Comparison of ENCODE assay signal across 11 cellular contexts in genomic region chr7:43659549-43659896, GRCh38.
DNase-seq lines count a peak whose midpoint lies in the region; ATAC-seq and TF ChIP-seq lines count a peak whose summit lies in the region.
"Had no signal": no experiment of that assay in that cellular context is flagged by ENCODE, and none has a peak within 500 bp of the region (broad histone marks: within the 10 kb centered on the region; RNA-seq: fewer than 3 reads in every experiment).

No MANE protein-coding gene starts in this region.

- H3K56ac ChIP-seq in mesendoderm (ENCODE audit: low read length): no peak overlapping the region

- no peaks in the 10 kb centered on the region for H3K9me3 ChIP-seq in CD4-positive, alpha-beta T cell (ENCODE audit: control insufficient read depth, low read length)
- no peaks in the 10 kb centered on the region for H3K9me3 ChIP-seq in prostate gland
- H3K9me3 ChIP-seq: lower lobe of right lung had no signal

- H3K4me3 ChIP-seq in mesendoderm (ENCODE audit: low read length) (no peak overlapping the region), prostate gland (no peak overlapping the region)
- H3K4me3 ChIP-seq: lower lobe of right lung had no signal

- peaks cover 33% of the 10 kb centered on the region for H3K36me3 Mint-ChIP-seq in CD4-positive, alpha-beta T cell (ENCODE audit: low read depth)
- peaks cover 42% of the 10 kb centered on the region for H3K36me3 Mint-ChIP-seq in HFFc6 (ENCODE audit: low read depth)
- H3K36me3 Mint-ChIP-seq in activated naive CD8-positive, alpha-beta T cell treated with anti-CD3 and anti-CD28 coated beads, Interleukin-2, amount 50 U/mL, for 24 hours (ENCODE audit: low read depth): peaks cover 51% of the 10 kb centered on the region

- H3K4me2 ChIP-seq in mesendoderm (ENCODE audit: low read length): no peak overlapping the region

- TF ChIP-seq POLR2A in prostate gland (IDR thresholded peaks at IDR 0.05): no peak

- H3K79me1 ChIP-seq in mesendoderm (ENCODE audit: low read length): peaks cover 11% of the 10 kb centered on the region

- H3K4ac ChIP-seq in mesendoderm (ENCODE audit: low read depth, low read length): no peak overlapping the region

- H3K23ac ChIP-seq in mesendoderm (ENCODE audit: low read length): no peak overlapping the region

- H3K27ac ChIP-seq in CD4-positive, alpha-beta T cell (ENCODE audit: low read depth, low read length): no peak overlapping the region
- H3K27ac ChIP-seq in mesendoderm (ENCODE audit: low read depth, low read length) (no peak overlapping the region), prostate gland (no peak overlapping the region)
- H3K27ac ChIP-seq: lower lobe of right lung had no signal

- H3K27ac Mint-ChIP-seq in CD4-positive, alpha-beta T cell: peak overlapping the region; percentile 89
- H3K27ac Mint-ChIP-seq in HFFc6: peak overlapping the region; percentile 97
- peak overlapping the region; percentile 94 for H3K27ac Mint-ChIP-seq in activated naive CD8-positive, alpha-beta T cell treated with anti-CD3 and anti-CD28 coated beads, Interleukin-2, amount 50 U/mL, for 24 hours

- peaks cover 65% of the 10 kb centered on the region for H3K4me1 Mint-ChIP-seq in CD4-positive, alpha-beta T cell (ENCODE audit: low read depth)
- H3K4me1 Mint-ChIP-seq in HFFc6 (ENCODE audit: low read depth): peaks cover 73% of the 10 kb centered on the region
- H3K4me1 Mint-ChIP-seq in activated naive CD8-positive, alpha-beta T cell treated with anti-CD3 and anti-CD28 coated beads, Interleukin-2, amount 50 U/mL, for 24 hours: peaks cover 57% of the 10 kb centered on the region

- ATAC-seq in CD4-positive, alpha-beta T cell (ENCODE audit: poor library complexity): no peak
- ATAC-seq in activated naive CD8-positive, alpha-beta T cell treated with anti-CD3 and anti-CD28 coated beads, Interleukin-2, amount 50 U/mL, for 24 hours: no peak

- POLR2A ChIA-PET in CD4-positive, alpha-beta T cell (lab: Charles Lee): interaction anchor here (1.7 kb wide), 1 partner anchor 8 kb away, joined by 8 read pairs; no protein-coding TSS in a partner anchor

- H2BK15ac ChIP-seq in mesendoderm (replicated peaks; ENCODE audit: low read depth): no peak overlapping the region

- H2AK5ac ChIP-seq in mesendoderm (ENCODE audit: low read length): no peak overlapping the region

- peaks cover 11% of the 10 kb centered on the region for H3K79me2 ChIP-seq in mesendoderm (ENCODE audit: control insufficient read depth, insufficient read depth, low read length)

- no peaks in the 10 kb centered on the region for H3K27me3 Mint-ChIP-seq in CD4-positive, alpha-beta T cell
- H3K27me3 Mint-ChIP-seq in HFFc6 (ENCODE audit: insufficient read depth): no peaks in the 10 kb centered on the region
- H3K27me3 Mint-ChIP-seq in activated naive CD8-positive, alpha-beta T cell treated with anti-CD3 and anti-CD28 coated beads, Interleukin-2, amount 50 U/mL, for 24 hours: no peaks in the 10 kb centered on the region

- H3K36me3 ChIP-seq in mesendoderm (ENCODE audit: control insufficient read depth, insufficient read depth, low read length) (no peaks in the 10 kb centered on the region), prostate gland (no peaks in the 10 kb centered on the region)
- H3K36me3 ChIP-seq: lower lobe of right lung had no signal

- H4K5ac ChIP-seq in mesendoderm (ENCODE audit: low read length): no peak overlapping the region

- H3K9me3 Mint-ChIP-seq in CD4-positive, alpha-beta T cell: no peaks in the 10 kb centered on the region
- H3K9me3 Mint-ChIP-seq in HFFc6: no peaks in the 10 kb centered on the region
- peaks cover 6% of the 10 kb centered on the region for H3K9me3 Mint-ChIP-seq in activated naive CD8-positive, alpha-beta T cell treated with anti-CD3 and anti-CD28 coated beads, Interleukin-2, amount 50 U/mL, for 24 hours

- TF ChIP-seq CTCF in CD4-positive, alpha-beta T cell (IDR thresholded peaks at IDR 0.05): no peak
- no peak for TF ChIP-seq CTCF in HFFc6 (IDR thresholded peaks at IDR 0.05)
- TF ChIP-seq CTCF in prostate gland (IDR thresholded peaks at IDR 0.05): no peak

- no peak overlapping the region for H2BK5ac ChIP-seq in mesendoderm (ENCODE audit: low read length)

- H2BK120ac ChIP-seq in mesendoderm (ENCODE audit: low read depth, low read length): no peak overlapping the region

- peak overlapping the region; percentile 5 for H3K4me3 Mint-ChIP-seq in CD4-positive, alpha-beta T cell
- peak overlapping the region; percentile 30 for H3K4me3 Mint-ChIP-seq in HFFc6
- no peak overlapping the region for H3K4me3 Mint-ChIP-seq in activated naive CD8-positive, alpha-beta T cell treated with anti-CD3 and anti-CD28 coated beads, Interleukin-2, amount 50 U/mL, for 24 hours

- no peak overlapping the region for H4K8ac ChIP-seq in mesendoderm (ENCODE audit: low read depth, low read length)

- CTCF ChIA-PET in CD4-positive, alpha-beta T cell (lab: Charles Lee): interaction anchor here (1.6 kb wide), 1 partner anchor 77 kb away, joined by 6 read pairs; the partner anchor contains the start of gene STK17A

- H3K4me1 ChIP-seq in mesendoderm (ENCODE audit: control insufficient read depth, low read depth, low read length) (peaks cover 5% of the 10 kb centered on the region), prostate gland (replicated peaks) (no peaks in the 10 kb centered on the region)

- no peak overlapping the region for H3K9ac ChIP-seq in mesendoderm (ENCODE audit: low read length)

- H3K27me3 ChIP-seq in CD4-positive, alpha-beta T cell (ENCODE audit: control insufficient read depth, insufficient read depth, low read length): no peaks in the 10 kb centered on the region
- H3K27me3 ChIP-seq in mesendoderm (ENCODE audit: insufficient read depth, low read length, poor library complexity) (no peaks in the 10 kb centered on the region), prostate gland (replicated peaks; ENCODE audit: insufficient read depth) (no peaks in the 10 kb centered on the region)

- DNase-seq in CD4-positive, alpha-beta T cell: no peak
- DNase-seq in HFFc6 (no peak), mesendoderm (no peak), prostate gland (ENCODE audit: low spot score) (no peak), NCI-H446 (lab: John Stamatoyannopoulos, UW) (no peak)
- DNase-seq in activated naive CD8-positive, alpha-beta T cell treated with anti-CD3 and anti-CD28 coated beads, Interleukin-2, amount 50 U/mL, for 24 hours: no peak
- no peak for DNase-seq in stimulated activated CD4-positive, alpha-beta T cell treated with anti-CD3 and anti-CD28 coated beads, Interleukin-2, amount 100 ng/mL, for 48 hours
- DNase-seq in activated CD8-positive, alpha-beta memory T cell treated with anti-CD3 and anti-CD28 coated beads, Interleukin-2, amount 50 U/mL, for 48 hours: no peak
- DNase-seq: lower lobe of right lung, NCI-H1092, NCI-H774 had no signal

- intact Hi-C loops in CD4-positive, alpha-beta T cell (cut with DNase I, micrococcal nuclease): no loop called here
- intact Hi-C loops in prostate gland (cut with DNase I): no loop called here

- H3K18ac ChIP-seq in mesendoderm (ENCODE audit: low read length): peak overlapping the region; percentile 28
